ENCODE assay signal across 16 cellular contexts in the genomic region with DNA sequence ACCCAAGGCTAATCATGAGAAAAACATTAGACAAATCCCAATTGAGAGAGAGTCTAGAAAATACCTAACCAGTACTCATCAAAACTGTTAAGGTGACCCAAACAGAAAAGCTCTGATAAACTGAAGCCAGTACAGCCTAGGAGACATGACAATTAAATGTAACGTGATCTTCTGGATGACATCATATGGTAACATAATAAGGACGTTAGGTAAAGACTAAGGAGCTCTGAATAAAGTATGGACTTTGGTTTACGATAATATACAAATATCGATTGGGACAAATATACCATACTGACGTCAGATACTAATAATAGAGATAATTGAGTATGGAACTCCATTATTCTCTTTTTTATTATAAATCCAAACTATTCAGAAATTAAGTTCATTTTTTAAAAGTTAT.
"Had no signal": no experiment of that assay in that cellular context is flagged by ENCODE, and none has a peak within 500 bp of the region (broad histone marks: within the 10 kb centered on the region; RNA-seq: fewer than 3 reads in every experiment).

No MANE protein-coding gene starts in this region.

- DNase-seq: KBM-7; MV-4-11; NCI-H1048; NCI-H1436; NCI-H187; NCI-H2029; NCI-H2081 treated with DMSO at 0.1 percent for 48 hours; NCI-H2171 treated with DMSO at 0.1 percent for 48 hours; NCI-H345; NCI-H446 treated with DMSO at 0.1 percent for 48 hours; NCI-H524 treated with DMSO at 0.1 percent for 48 hours; NCI-H69; NK-92 treated with Interleukin-12 subunit alpha and Interleukin-12 subunit beta, amount 100 ng/mL, for 24 hours; PC-3; SIG-M5; T-helper 2 cell had no signal
